ENCODE assay signal across 18 cellular contexts in genomic region chr3:153396581-153396980, GRCh38.
DNase-seq lines count a peak whose midpoint lies in the region; ATAC-seq and TF ChIP-seq lines count a peak whose summit lies in the region.
"Had no signal": no experiment of that assay in that cellular context is flagged by ENCODE, and none has a peak within 500 bp of the region (broad histone marks: within the 10 kb centered on the region; RNA-seq: fewer than 3 reads in every experiment).

No MANE protein-coding gene starts in this region.

- no peak overlapping the region for H4K8ac ChIP-seq in H9 (replicated peaks; ENCODE audit: insufficient read length, low read depth, low read length)

- no peak overlapping the region for H2AK5ac ChIP-seq in H9 (ENCODE audit: insufficient read length, low read length)

- peaks cover 14 to 24% of the 10 kb centered on the region in 2 experiments; a peak in 4 of 5 replicates for H3K9me3 Mint-ChIP-seq in H9
- peaks cover 4 to 12% of the 10 kb centered on the region in 2 donors for H3K9me3 Mint-ChIP-seq in stimulated activated naive B cell treated with anti-CD40 and anti-IgM and Interleukin-4, amounts not matched to agents 10 μg/mL and 1 μg/mL and 100 μg/mL, for 72 hours
- H3K9me3 Mint-ChIP-seq in stimulated activated effector memory CD8-positive, alpha-beta T cell treated with anti-CD3 and anti-CD28 coated beads, Interleukin-12 subunit alpha, Interleukin-12 subunit beta, amount 100 ng/mL, for 72 hours: peaks cover 13% of the 10 kb centered on the region

- no peak overlapping the region for H2BK15ac ChIP-seq in H9 (ENCODE audit: low read depth, low read length)

- no peak overlapping the region for H3K56ac ChIP-seq in H9 (ENCODE audit: insufficient read length, low read depth, low read length)

- no peak for TF ChIP-seq POLR2A in upper lobe of left lung (IDR thresholded peaks at IDR 0.05)

- H3K4me3 ChIP-seq in choroid plexus epithelial cell (ENCODE audit: low read depth, low read length): no peak overlapping the region
- H3K4me3 ChIP-seq in upper lobe of left lung: no peak overlapping the region
- H3K4me3 ChIP-seq: GM12878, SJSA1 had no signal

- no peak overlapping the region for H3K4ac ChIP-seq in H9 (ENCODE audit: low read depth, low read length)

- no peaks in the 10 kb centered on the region for H3K79me1 ChIP-seq in H9 (ENCODE audit: insufficient read depth, low read depth, low read length, poor library complexity, severe bottlenecking)

- no peak for TF ChIP-seq EP300 in upper lobe of left lung (IDR thresholded peaks at IDR 0.05)

- TF ChIP-seq CTCF in H9 (conservative IDR thresholded peaks at IDR 0.05) (no peak), choroid plexus epithelial cell (conservative IDR thresholded peaks at IDR 0.05; ENCODE audit: low read depth, low read length) (no peak), upper lobe of left lung (IDR thresholded peaks at IDR 0.05) (no peak)

- no peak overlapping the region for H3K4me3 Mint-ChIP-seq in H9
- H3K4me3 Mint-ChIP-seq in stimulated activated naive B cell treated with anti-CD40 and anti-IgM and Interleukin-4, amounts not matched to agents 10 μg/mL and 1 μg/mL and 100 μg/mL, for 72 hours: no peak overlapping the region
- H3K4me3 Mint-ChIP-seq in stimulated activated effector memory CD8-positive, alpha-beta T cell treated with anti-CD3 and anti-CD28 coated beads, Interleukin-12 subunit alpha, Interleukin-12 subunit beta, amount 100 ng/mL, for 72 hours: no peak overlapping the region

- no peaks in the 10 kb centered on the region for H3K36me3 ChIP-seq in upper lobe of left lung
- H3K36me3 ChIP-seq: BE2C, SJSA1 had no signal

- no peaks in the 10 kb centered on the region for H3K27me3 Mint-ChIP-seq in H9 (ENCODE audit: low read depth)
- peaks cover 0 to 4% of the 10 kb centered on the region in 2 donors for H3K27me3 Mint-ChIP-seq in stimulated activated naive B cell treated with anti-CD40 and anti-IgM and Interleukin-4, amounts not matched to agents 10 μg/mL and 1 μg/mL and 100 μg/mL, for 72 hours

- no peak overlapping the region for H3K9ac ChIP-seq in H9 (ENCODE audit: extremely low read depth, insufficient read length, low read length)

- peaks cover 6 to 10% of the 10 kb centered on the region in 2 experiments for H3K4me1 Mint-ChIP-seq in H9
- peaks cover 1 to 17% of the 10 kb centered on the region in 2 donors for H3K4me1 Mint-ChIP-seq in stimulated activated naive B cell treated with anti-CD40 and anti-IgM and Interleukin-4, amounts not matched to agents 10 μg/mL and 1 μg/mL and 100 μg/mL, for 72 hours
- peaks cover 23% of the 10 kb centered on the region for H3K4me1 Mint-ChIP-seq in stimulated activated effector memory CD8-positive, alpha-beta T cell treated with anti-CD3 and anti-CD28 coated beads, Interleukin-12 subunit alpha, Interleukin-12 subunit beta, amount 100 ng/mL, for 72 hours

- H3K18ac ChIP-seq in H9 (ENCODE audit: insufficient read length, low read depth, low read length): no peak overlapping the region

- peak; percentile 26 for DNase-seq in H9
- peak; percentile 38 for DNase-seq in M059J (ENCODE audit: low read depth)
- DNase-seq in choroid plexus epithelial cell (ENCODE audit: low read depth): peak; percentile 41
- DNase-seq in stimulated activated naive B cell treated with anti-CD40 and anti-IgM and Interleukin-4, amounts not matched to agents 10 μg/mL and 1 μg/mL and 100 μg/mL, for 72 hours: no peak
- DNase-seq in upper lobe of left lung: no peak
- no peak for DNase-seq in stimulated activated effector memory CD8-positive, alpha-beta T cell treated with anti-CD3 and anti-CD28 coated beads, Interleukin-12 subunit alpha, Interleukin-12 subunit beta, amount 100 ng/mL, for 72 hours (ENCODE audit: low spot score in 2 of 2)
- DNase-seq: BE2C, DMS79, NCI-H1105, NCI-H2029 treated with DMSO at 0.1 percent for 48 hours, NCI-H226, NCI-H524, NCI-H774, T-helper 1 cell had no signal

- no CpG with 5 or more reads among the region's 2 CpGs for WGBS in H9 (ENCODE audit: extremely low coverage, insufficient read length, low lambda C conversion rate)
- 67 to 71% methylated on average over 2 of the region's 2 CpGs for WGBS in upper lobe of left lung, 2 donors

- no peaks in the 10 kb centered on the region for H4K20me1 ChIP-seq in H9 (ENCODE audit: control insufficient read depth, insufficient read depth, insufficient read length)

- no peaks in the 10 kb centered on the region for H3K79me2 ChIP-seq in H9 (ENCODE audit: insufficient read depth, low read length)

- H3T11ph ChIP-seq in H9 (ENCODE audit: low read length): no peak overlapping the region

- no peak overlapping the region for H4K5ac ChIP-seq in H9 (ENCODE audit: insufficient read length, low read depth, low read length)

- H3K27me3 ChIP-seq in H9 (ENCODE audit: insufficient read depth, low read length): no peaks in the 10 kb centered on the region
- H3K27me3 ChIP-seq in upper lobe of left lung: no peaks in the 10 kb centered on the region
- H3K27me3 ChIP-seq: BE2C, SJSA1 had no signal

- no peak overlapping the region for H3K14ac ChIP-seq in H9 (ENCODE audit: insufficient read depth, low read length)

- H2BK20ac ChIP-seq in H9 (ENCODE audit: low read depth, low read length, poor library complexity, severe bottlenecking): no peak overlapping the region

- H3K23ac ChIP-seq in H9 (ENCODE audit: insufficient read length, low read depth, low read length): no peak overlapping the region

- H4K91ac ChIP-seq in H9 (ENCODE audit: insufficient read length, low read depth, low read length): no peak overlapping the region

- no peaks in the 10 kb centered on the region for H3K23me2 ChIP-seq in H9 (ENCODE audit: insufficient read length, low read depth, low read length, poor library complexity, severe bottlenecking)

- no peak overlapping the region for H2BK5ac ChIP-seq in H9 (ENCODE audit: insufficient read length, low read length)

- H3K4me2 ChIP-seq in H9 (ENCODE audit: insufficient read depth, insufficient read length, low read length): no peak overlapping the region

- H3K9me3 ChIP-seq in H9 (ENCODE audit: control insufficient read depth, low read depth, low read length) (no peaks in the 10 kb centered on the region), upper lobe of left lung (peaks cover 3 to 16% (median 7%) of the 10 kb centered on the region in 4 donors)
- H3K9me3 ChIP-seq: BE2C, SJSA1 had no signal

- H2BK120ac ChIP-seq in H9 (ENCODE audit: low read depth, low read length, poor library complexity, severe bottlenecking): no peak overlapping the region

- H3K27ac ChIP-seq in H9 (ENCODE audit: insufficient read length, low read depth, low read length) (no peak overlapping the region), upper lobe of left lung (no peak overlapping the region)
- H3K27ac ChIP-seq: SJSA1 had no signal

- H3K4me1 ChIP-seq in H9 (ENCODE audit: insufficient read depth, low read length) (peaks cover 3% of the 10 kb centered on the region; the same call in 1 of the 2 replicates), upper lobe of left lung (peaks cover 0 to 12% (median 0%) of the 10 kb centered on the region in 4 donors)
- H3K4me1 ChIP-seq: BE2C, SJSA1 had no signal

- H3K27ac Mint-ChIP-seq in H9: no peak overlapping the region; a peak in 1 of 7 replicates
- peak overlapping the region; percentile 7 for H3K27ac Mint-ChIP-seq in stimulated activated naive B cell treated with anti-CD40 and anti-IgM and Interleukin-4, amounts not matched to agents 10 μg/mL and 1 μg/mL and 100 μg/mL, for 72 hours
- no peak overlapping the region for H3K27ac Mint-ChIP-seq in stimulated activated effector memory CD8-positive, alpha-beta T cell treated with anti-CD3 and anti-CD28 coated beads, Interleukin-12 subunit alpha, Interleukin-12 subunit beta, amount 100 ng/mL, for 72 hours

- H3K36me3 Mint-ChIP-seq in H9 (ENCODE audit: insufficient read depth in 1 of 3, low read depth in 3 of 3): peaks cover 2 to 12% (median 3%) of the 10 kb centered on the region in 3 experiments; a peak in 4 of 7 replicates
- peaks cover 0 to 3% of the 10 kb centered on the region in 2 donors for H3K36me3 Mint-ChIP-seq in stimulated activated naive B cell treated with anti-CD40 and anti-IgM and Interleukin-4, amounts not matched to agents 10 μg/mL and 1 μg/mL and 100 μg/mL, for 72 hours
- H3K36me3 Mint-ChIP-seq in stimulated activated effector memory CD8-positive, alpha-beta T cell treated with anti-CD3 and anti-CD28 coated beads, Interleukin-12 subunit alpha, Interleukin-12 subunit beta, amount 100 ng/mL, for 72 hours: no peaks in the 10 kb centered on the region

- H2AFZ ChIP-seq in H9 (ENCODE audit: low read length): no peak overlapping the region

- ATAC-seq in stimulated activated naive B cell treated with anti-CD40 and anti-IgM and Interleukin-4, amounts not matched to agents 10 μg/mL and 1 μg/mL and 100 μg/mL, for 72 hours (replicated peaks): no peak
- ATAC-seq in upper lobe of left lung (ENCODE audit: low FRiP score in 2 of 2): no peak
- ATAC-seq in GM21529 (IDR thresholded peaks at IDR 0.05; ENCODE audit: unreplicated experiment): no peak
- no peak for ATAC-seq in stimulated activated effector memory CD8-positive, alpha-beta T cell treated with anti-CD3 and anti-CD28 coated beads, Interleukin-12 subunit alpha, Interleukin-12 subunit beta, amount 100 ng/mL, for 72 hours
- ATAC-seq: GM12878, Right ventricle myocardium inferior had no signal

- no peak overlapping the region for H2BK12ac ChIP-seq in H9 (ENCODE audit: insufficient read length, low read depth, low read length)

Comparison
In these comparisons a context has a peak if more than half of its experiments do, and no peak if none do; other contexts are left out.
1. DNase-seq: peak in H9 (single experiment), M059J (single experiment) and choroid plexus epithelial cell (single experiment); none in stimulated activated naive B cell treated with anti-CD40 and anti-IgM and Interleukin-4, amounts not matched to agents 10 μg/mL and 1 μg/mL and 100 μg/mL, for 72 hours (single experiment), upper lobe of left lung (0 of 2) and stimulated activated effector memory CD8-positive, alpha-beta T cell treated with anti-CD3 and anti-CD28 coated beads, Interleukin-12 subunit alpha, Interleukin-12 subunit beta, amount 100 ng/mL, for 72 hours (0 of 2).